In genomic region chr13:41025518-41025917, GRCh38 we compare ENCODE assay signal across 18 cellular contexts. TPM values are rescaled to one million over a fixed set of nuclear protein-coding genes. Genes with fewer than 3 reads are reported as not detected.
A peak's percentile ranks its signal among the peaks of the same experiment; 100 is the strongest.
DNase-seq lines count a peak whose midpoint lies in the region; ATAC-seq and TF ChIP-seq lines count a peak whose summit lies in the region.
"Had no signal": no experiment of that assay in that cellular context is flagged by ENCODE, and none has a peak within 500 bp of the region (broad histone marks: within the 10 kb centered on the region; RNA-seq: fewer than 3 reads in every experiment).

No MANE protein-coding gene starts in this region.

- POLR2A ChIA-PET in SK-N-SH (lab: Yijun Ruan, JAX), result no interaction called here

- H3K4me1 Mint-ChIP-seq in central memory CD8-positive, alpha-beta T cell, result peaks cover 32% of the 10 kb centered on the region
- peaks cover 11% of the 10 kb centered on the region for H3K4me1 Mint-ChIP-seq in chondrocyte (ENCODE audit: low read depth)

- DNase-seq in COLO668 (lab: John Stamatoyannopoulos, UW; ENCODE audit: unreplicated experiment) (peak; percentile 55), NCI-H2029 (lab: John Stamatoyannopoulos, UW) (peak; percentile 29), SK-N-SH (no peak), chondrocyte (ENCODE audit: low spot score) (no peak)
- DNase-seq in central memory CD8-positive, alpha-beta T cell (ENCODE audit: low spot score in 2 of 2), result no peak
- DNase-seq: activated CD4-positive, alpha-beta T cell treated with anti-CD3 and anti-CD28 coated beads, Interleukin-2, amount 10 ng/mL, durations not matched to agents 7 days and 5 days; caudate nucleus; effector memory CD4-positive, alpha-beta T cell; GDM1; immature natural killer cell; NCI-H2107; nucleus accumbens; stimulated activated CD4-positive, alpha-beta T cell treated with anti-CD3 and anti-CD28 coated beads, Interleukin-1b, Interleukin-23, amount 100 ng/mL, for 48 hours; substantia nigra had no signal

- no peak overlapping the region for H3K9ac ChIP-seq in SK-N-SH

- no peak for ATAC-seq in central memory CD8-positive, alpha-beta T cell (replicated peaks; ENCODE audit: extremely low read depth, poor library complexity, severe bottlenecking)
- no peak for ATAC-seq in HG03045 (IDR thresholded peaks at IDR 0.05; ENCODE audit: unreplicated experiment)
- ATAC-seq: GM12878, sciatic nerve had no signal

- no peaks in the 10 kb centered on the region for H3K9me3 Mint-ChIP-seq in central memory CD8-positive, alpha-beta T cell
- H3K9me3 Mint-ChIP-seq in chondrocyte (ENCODE audit: low read depth), result peaks cover 2% of the 10 kb centered on the region
- H3K9me3 Mint-ChIP-seq: immature natural killer cell had no signal

- peaks cover 4% of the 10 kb centered on the region for H3F3A ChIP-seq in SK-N-SH (replicated peaks; ENCODE audit: insufficient read depth)

- no peaks in the 10 kb centered on the region for H3K36me3 Mint-ChIP-seq in central memory CD8-positive, alpha-beta T cell (ENCODE audit: insufficient read depth)
- H3K36me3 Mint-ChIP-seq in chondrocyte (ENCODE audit: low read depth), result no peaks in the 10 kb centered on the region
- H3K36me3 Mint-ChIP-seq: immature natural killer cell had no signal

- no peak for TF ChIP-seq EP300 in SK-N-SH (IDR thresholded peaks at IDR 0.05; ENCODE audit: borderline replicate concordance in 1 of 2, low read depth in 1 of 2, low read length in 1 of 2)

- no peak overlapping the region for H3K4me3 Mint-ChIP-seq in central memory CD8-positive, alpha-beta T cell
- no peak overlapping the region for H3K4me3 Mint-ChIP-seq in chondrocyte (ENCODE audit: unreplicated experiment)
- H3K4me3 Mint-ChIP-seq: activated CD4-positive, alpha-beta T cell treated with anti-CD3 and anti-CD28 coated beads, Interleukin-2, amount 10 ng/mL, durations not matched to agents 7 days and 5 days; immature natural killer cell had no signal

- H3K9me3 ChIP-seq in neutrophil (no peaks in the 10 kb centered on the region), SK-N-SH (no peaks in the 10 kb centered on the region)

- H3K4me1 ChIP-seq in neutrophil (ENCODE audit: control insufficient read depth in 1 of 2, insufficient read depth in 1 of 2, low read depth in 1 of 2, low read length in 1 of 2), result peaks cover 0 to 5% of the 10 kb centered on the region in 2 experiments
- H3K4me1 ChIP-seq in SK-N-SH (ENCODE audit: control insufficient read depth in 1 of 2, insufficient read depth in 2 of 2, low read depth in 1 of 2, low read length in 1 of 2), result peaks cover 0 to 1% of the 10 kb centered on the region in 2 experiments; a peak in 2 of 4 replicates

- H3K27ac Mint-ChIP-seq in central memory CD8-positive, alpha-beta T cell (ENCODE audit: low read depth), result peak overlapping the region; percentile 12
- H3K27ac Mint-ChIP-seq in chondrocyte (ENCODE audit: unreplicated experiment), result no peak overlapping the region
- H3K27ac Mint-ChIP-seq: activated CD4-positive, alpha-beta T cell treated with anti-CD3 and anti-CD28 coated beads, Interleukin-2, amount 10 ng/mL, durations not matched to agents 7 days and 5 days had no signal

- H3K4me3 ChIP-seq in neutrophil (ENCODE audit: low read depth in 1 of 2, low read length in 1 of 2), result no peak overlapping the region
- no peak overlapping the region for H3K4me3 ChIP-seq in SK-N-SH (ENCODE audit: low read depth in 2 of 2, low read length in 1 of 2)
- H3K4me3 ChIP-seq: GM12878 had no signal

- no peak for TF ChIP-seq RAD21 in SK-N-SH (IDR thresholded peaks at IDR 0.05; ENCODE audit: low read length)

- peak overlapping the region; percentile 25 for H3K27ac ChIP-seq in neutrophil
- no peak overlapping the region for H3K27ac ChIP-seq in SK-N-SH (ENCODE audit: low read depth in 2 of 2, low read length in 1 of 2)

- no peak overlapping the region for H3K4me2 ChIP-seq in SK-N-SH

- no peaks in the 10 kb centered on the region for H3K27me3 ChIP-seq in neutrophil
- H3K27me3 ChIP-seq in SK-N-SH (ENCODE audit: insufficient read depth), result no peaks in the 10 kb centered on the region

- H3K36me3 ChIP-seq in neutrophil (no peaks in the 10 kb centered on the region), SK-N-SH (replicated peaks in 1 of 2; ENCODE audit: control insufficient read depth in 1 of 2, insufficient read depth in 2 of 2, low read length in 1 of 2) (peaks cover 0 to 3% of the 10 kb centered on the region in 2 experiments)

- CTCF ChIA-PET in SK-N-SH (lab: Yijun Ruan, JAX), result interaction anchor here (0.9 to 1.2 kb wide), 2 partner anchors 28 to 104 kb away, joined by 3 read pairs; no protein-coding TSS in a partner anchor

- H3K27me3 Mint-ChIP-seq in central memory CD8-positive, alpha-beta T cell, result no peaks in the 10 kb centered on the region
- H3K27me3 Mint-ChIP-seq in chondrocyte (ENCODE audit: low read depth), result no peaks in the 10 kb centered on the region
- H3K27me3 Mint-ChIP-seq: activated CD4-positive, alpha-beta T cell treated with anti-CD3 and anti-CD28 coated beads, Interleukin-2, amount 10 ng/mL, durations not matched to agents 7 days and 5 days had no signal

- no peak overlapping the region for H2AFZ ChIP-seq in SK-N-SH (ENCODE audit: low read depth)

- H3K9me2 ChIP-seq in SK-N-SH, result no peaks in the 10 kb centered on the region

- H3K79me2 ChIP-seq in SK-N-SH (ENCODE audit: insufficient read depth), result 0 out of 2 replicates have a peak, but pooled peaks cover 23% of the 10 kb centered on the region

- 84% methylated on average over 4 of the region's 4 CpGs for WGBS in SK-N-SH (ENCODE audit: low lambda C conversion rate)

- H4K20me1 ChIP-seq in SK-N-SH (ENCODE audit: insufficient read depth), result peaks cover 2% of the 10 kb centered on the region; the same call in 1 of the 2 replicates

- TF ChIP-seq CTCF in neutrophil (IDR thresholded peaks at IDR 0.05) (no peak), SK-N-SH (IDR thresholded peaks at IDR 0.05) (no peak), chondrocyte (IDR thresholded peaks at IDR 0.05) (no peak)

TF ChIP-seq in SK-N-SH, 30 proteins besides CTCF, POLR2A, EP300 and RAD21:
- no peak for TF ChIP-seq CHD2 (IDR thresholded peaks at IDR 0.05; ENCODE audit: low read length, partially characterized antibody)
- TF ChIP-seq NFIC (IDR thresholded peaks at IDR 0.05; ENCODE audit: borderline replicate concordance), result no peak
- no peak for TF ChIP-seq MEF2A (IDR thresholded peaks at IDR 0.05; ENCODE audit: borderline replicate concordance, low read depth)
- no peak for TF ChIP-seq TEAD4 (IDR thresholded peaks at IDR 0.05; ENCODE audit: borderline replicate concordance, insufficient read depth)
- no peak for TF ChIP-seq IRF3 (IDR thresholded peaks at IDR 0.05; ENCODE audit: low read depth, low read length)
- no peak for TF ChIP-seq RXRA (IDR thresholded peaks at IDR 0.05; ENCODE audit: borderline replicate concordance, low read depth)
- no peak for TF ChIP-seq GATA2 (CRISPR knock-in tag; IDR thresholded peaks at IDR 0.05)
- no peak for TF ChIP-seq ELF1 (IDR thresholded peaks at IDR 0.05)
- TF ChIP-seq JUND (IDR thresholded peaks at IDR 0.05), result no peak
- TF ChIP-seq SMC3 (IDR thresholded peaks at IDR 0.05; ENCODE audit: low read depth, low read length), result no peak
- TF ChIP-seq ZBTB33 (IDR thresholded peaks at IDR 0.05; ENCODE audit: borderline replicate concordance, low read depth), result no peak
- no peak for TF ChIP-seq FOSL2 (IDR thresholded peaks at IDR 0.05; ENCODE audit: borderline replicate concordance, low read depth)
- no peak for TF ChIP-seq SIN3A (IDR thresholded peaks at IDR 0.05; ENCODE audit: borderline replicate concordance, low read depth, low read length)
- TF ChIP-seq POLR2AphosphoS5 (IDR thresholded peaks at IDR 0.05; ENCODE audit: low read depth, low read length), result no peak
- TF ChIP-seq MXI1 (IDR thresholded peaks at IDR 0.05; ENCODE audit: low read depth, low read length), result no peak
- TF ChIP-seq PBX3 (IDR thresholded peaks at IDR 0.05), result no peak
TF ChIP-seq in SK-N-SH: peak in this region for 0.

RNA-seq across cellular contexts. Expression of gene ELF1, which starts 6.4 kb away (rescaled TPM):
- 11.1 and 11.6 TPM in 2 replicates for polyA plus RNA-seq in SK-N-SH (2012; rRNA removed)
- 12.5 and 13.6 TPM in 2 replicates for polyA plus RNA-seq in SK-N-SH (2012; cell fraction: cytosol; rRNA removed)
- polyA plus RNA-seq in SK-N-SH (2012; cell fraction: nucleus; rRNA removed), result 6.1 and 12.7 TPM in 2 replicates
- 45.7 to 46.7 TPM (median 45.8 TPM) in 3 replicates for total RNA-seq in chondrocyte

RNA-seq across cellular contexts. Expression of gene WBP4, which starts 35.8 kb away (rescaled TPM):
- 6.4 and 6.8 TPM in 2 replicates for polyA plus RNA-seq in SK-N-SH (2012; rRNA removed)
- polyA plus RNA-seq in SK-N-SH (2012; cell fraction: cytosol; rRNA removed), result 8.6 and 12.8 TPM in 2 replicates
- polyA plus RNA-seq in SK-N-SH (2012; cell fraction: nucleus; rRNA removed), result 2.5 and 6.0 TPM in 2 replicates
- 5.1 to 5.8 TPM (median 5.3 TPM) in 3 replicates for total RNA-seq in chondrocyte

Comparison
In these comparisons a context has a peak if more than half of its experiments do, and no peak if none do; other contexts are left out.
1. DNase-seq: peak in COLO668 (single experiment) and NCI-H2029 (single experiment); none in central memory CD8-positive, alpha-beta T cell (0 of 2), SK-N-SH (single experiment) and chondrocyte (single experiment).